Comparison of ENCODE assay signal across 11 cellular contexts in genomic region chr3:183377307-183377959, GRCh38.
DNase-seq lines count a peak whose midpoint lies in the region; ATAC-seq and TF ChIP-seq lines count a peak whose summit lies in the region.
"Had no signal": no experiment of that assay in that cellular context is flagged by ENCODE, and none has a peak within 500 bp of the region (broad histone marks: within the 10 kb centered on the region; RNA-seq: fewer than 3 reads in every experiment).

No MANE protein-coding gene starts in this region.

- DNase-seq in DMS153 treated with DMSO at 0.1 percent for 48 hours (lab: John Stamatoyannopoulos, UW; ENCODE audit: unreplicated experiment) (peak; percentile 91), NCI-H510A (lab: John Stamatoyannopoulos, UW) (peak; percentile 79), epithelial cell of esophagus (ENCODE audit: low read depth) (peak; percentile 77), germinal center (ENCODE audit: low spot score) (no peak), islet precursor cell (no peak), 8988T (no peak)
- DNase-seq in stimulated activated naive CD4-positive, alpha-beta T cell treated with Interleukin-2 at 50 U/mL for 16 hours (lab: John Stamatoyannopoulos, UW) = no peak
- DNase-seq: NCI-H2171 treated with DMSO at 0.1 percent for 48 hours, posterior cingulate gyrus, T1000 had no signal

- peak; percentile 47 for ATAC-seq in HG02642 (IDR thresholded peaks at IDR 0.05; ENCODE audit: poor library complexity, unreplicated experiment)

- no peak for TF ChIP-seq CTCF in epithelial cell of esophagus (IDR thresholded peaks at IDR 0.05; ENCODE audit: insufficient read depth, low read depth, low read length, missing control alignments)

- no peak overlapping the region for H3K4me3 ChIP-seq in epithelial cell of esophagus (ENCODE audit: low read length)

Comparison
In these comparisons a context has a peak if more than half of its experiments do, and no peak if none do; other contexts are left out.
1. DNase-seq: peak in DMS153 treated with DMSO at 0.1 percent for 48 hours (single experiment), NCI-H510A (single experiment) and epithelial cell of esophagus (single experiment); none in germinal center (single experiment), islet precursor cell (single experiment), 8988T (single experiment) and stimulated activated naive CD4-positive, alpha-beta T cell treated with Interleukin-2 at 50 U/mL for 16 hours (single experiment).